In genomic region chr2:137689549-137689948, GRCh38 we compare ENCODE assay signal across 25 cellular contexts.
DNase-seq lines count a peak whose midpoint lies in the region; ATAC-seq lines count a peak whose summit lies in the region.
"Had no signal": no experiment of that assay in that cellular context is flagged by ENCODE, and none has a peak within 500 bp of the region (broad histone marks: within the 10 kb centered on the region; RNA-seq: fewer than 3 reads in every experiment).

No MANE protein-coding gene starts in this region.

- CTCF ChIA-PET in activated naive CD4-positive, alpha-beta T cell treated with anti-CD3 and anti-CD28 coated beads, Interleukin-2, amount 10 ng/mL, durations not matched to agents 7 days and 5 days (lab: Charles Lee) = no interaction called here
- CTCF ChIA-PET in T-cell (lab: Charles Lee) = no interaction called here

- POLR2A ChIA-PET in T-cell (lab: Charles Lee) = no interaction called here

- H3K4me1 Mint-ChIP-seq in activated naive CD4-positive, alpha-beta T cell treated with anti-CD3 and anti-CD28 coated beads, Interleukin-2, amount 10 ng/mL, durations not matched to agents 7 days and 5 days = no peaks in the 10 kb centered on the region
- no peaks in the 10 kb centered on the region for H3K4me1 Mint-ChIP-seq in T-cell
- H3K4me1 Mint-ChIP-seq: activated CD4-positive, alpha-beta T cell treated with anti-CD3 and anti-CD28 coated beads, Interleukin-2, amount 10 ng/mL, durations not matched to agents 24 days and 14 days; central memory CD8-positive, alpha-beta T cell; nephron; stimulated activated naive B cell treated with anti-CD40 and anti-IgM and Interleukin-4, amounts not matched to agents 10 μg/mL and 1 μg/mL and 100 μg/mL, for 72 hours had no signal

- H3K9me3 Mint-ChIP-seq in activated naive CD4-positive, alpha-beta T cell treated with anti-CD3 and anti-CD28 coated beads, Interleukin-2, amount 10 ng/mL, durations not matched to agents 7 days and 5 days = peaks cover 5% of the 10 kb centered on the region
- H3K9me3 Mint-ChIP-seq in T-cell = peaks cover 3 to 16% (median 4%) of the 10 kb centered on the region in 3 donors
- H3K9me3 Mint-ChIP-seq: activated CD4-positive, alpha-beta T cell treated with anti-CD3 and anti-CD28 coated beads, Interleukin-2, amount 10 ng/mL, durations not matched to agents 24 days and 14 days; endodermal cell; nephron had no signal

- DNase-seq in A172 (ENCODE audit: low spot score) (peak; percentile 49), HT1080 (ENCODE audit: low read depth) (peak; percentile 60), astrocyte of the hippocampus (ENCODE audit: low read depth, low spot score) (peak; percentile 50), glomerular visceral epithelial cell (ENCODE audit: extremely low spot score) (peak; percentile 8), hypothalamus (lab: John Stamatoyannopoulos, UW) (no peak), T-cell (no peak)
- no peak for DNase-seq in activated naive CD4-positive, alpha-beta T cell treated with anti-CD3 and anti-CD28 coated beads, Interleukin-2, amount 10 ng/mL, durations not matched to agents 7 days and 5 days
- DNase-seq: activated CD4-positive, alpha-beta T cell treated with anti-CD3 and anti-CD28 coated beads, Interleukin-2, amount 10 ng/mL, durations not matched to agents 24 days and 14 days; anterior cingulate cortex; dermis blood vessel endothelial cell; DMS79 treated with DMSO at 0.1 percent for 48 hours; endodermal cell; KG1; NCI-H1436 treated with DMSO at 0.1 percent for 48 hours; NCI-H2107; NCI-H446; NCI-H748 treated with DMSO at 0.1 percent for 48 hours; stimulated activated naive B cell treated with anti-CD40 and anti-IgM and Interleukin-4, amounts not matched to agents 10 μg/mL and 1 μg/mL and 100 μg/mL, for 72 hours; substantia nigra; upper lobe of left lung had no signal

- no peak overlapping the region for H3K4me3 Mint-ChIP-seq in activated naive CD4-positive, alpha-beta T cell treated with anti-CD3 and anti-CD28 coated beads, Interleukin-2, amount 10 ng/mL, durations not matched to agents 7 days and 5 days
- H3K4me3 Mint-ChIP-seq in T-cell = no peak overlapping the region
- H3K4me3 Mint-ChIP-seq: activated CD4-positive, alpha-beta T cell treated with anti-CD3 and anti-CD28 coated beads, Interleukin-2, amount 10 ng/mL, durations not matched to agents 24 days and 14 days; activated naive CD8-positive, alpha-beta T cell; central memory CD8-positive, alpha-beta T cell; endodermal cell; nephron; stimulated activated naive B cell treated with anti-CD40 and anti-IgM and Interleukin-4, amounts not matched to agents 10 μg/mL and 1 μg/mL and 100 μg/mL, for 72 hours had no signal

- H3K27ac Mint-ChIP-seq in activated naive CD4-positive, alpha-beta T cell treated with anti-CD3 and anti-CD28 coated beads, Interleukin-2, amount 10 ng/mL, durations not matched to agents 7 days and 5 days = no peak overlapping the region
- no peak overlapping the region for H3K27ac Mint-ChIP-seq in T-cell
- H3K27ac Mint-ChIP-seq: activated CD4-positive, alpha-beta T cell treated with anti-CD3 and anti-CD28 coated beads, Interleukin-2, amount 10 ng/mL, durations not matched to agents 24 days and 14 days; activated naive CD8-positive, alpha-beta T cell; endodermal cell; nephron; stimulated activated naive B cell treated with anti-CD40 and anti-IgM and Interleukin-4, amounts not matched to agents 10 μg/mL and 1 μg/mL and 100 μg/mL, for 72 hours had no signal

- no peaks in the 10 kb centered on the region for H3K36me3 Mint-ChIP-seq in activated naive CD4-positive, alpha-beta T cell treated with anti-CD3 and anti-CD28 coated beads, Interleukin-2, amount 10 ng/mL, durations not matched to agents 7 days and 5 days
- H3K36me3 Mint-ChIP-seq in T-cell = no peaks in the 10 kb centered on the region
- H3K36me3 Mint-ChIP-seq: activated naive CD8-positive, alpha-beta T cell; stimulated activated naive B cell treated with anti-CD40 and anti-IgM and Interleukin-4, amounts not matched to agents 10 μg/mL and 1 μg/mL and 100 μg/mL, for 72 hours had no signal

- H3K27me3 Mint-ChIP-seq in activated naive CD4-positive, alpha-beta T cell treated with anti-CD3 and anti-CD28 coated beads, Interleukin-2, amount 10 ng/mL, durations not matched to agents 7 days and 5 days = no peaks in the 10 kb centered on the region
- no peaks in the 10 kb centered on the region for H3K27me3 Mint-ChIP-seq in T-cell
- H3K27me3 Mint-ChIP-seq: activated CD4-positive, alpha-beta T cell treated with anti-CD3 and anti-CD28 coated beads, Interleukin-2, amount 10 ng/mL, durations not matched to agents 24 days and 14 days; activated naive CD8-positive, alpha-beta T cell; central memory CD8-positive, alpha-beta T cell; stimulated activated naive B cell treated with anti-CD40 and anti-IgM and Interleukin-4, amounts not matched to agents 10 μg/mL and 1 μg/mL and 100 μg/mL, for 72 hours had no signal

- ATAC-seq in T-cell (replicated peaks in 1 of 4) = no peak
- no peak for ATAC-seq in HG02610 (IDR thresholded peaks at IDR 0.05; ENCODE audit: unreplicated experiment)
- ATAC-seq: esophagus mucosa; stimulated activated naive B cell treated with anti-CD40 and anti-IgM and Interleukin-4, amounts not matched to agents 10 μg/mL and 1 μg/mL and 100 μg/mL, for 72 hours had no signal

Comparison
In these comparisons a context has a peak if more than half of its experiments do, and no peak if none do; other contexts are left out.
1. DNase-seq: peak in A172 (single experiment), HT1080 (single experiment), astrocyte of the hippocampus (single experiment) and glomerular visceral epithelial cell (single experiment); none in activated naive CD4-positive, alpha-beta T cell treated with anti-CD3 and anti-CD28 coated beads, Interleukin-2, amount 10 ng/mL, durations not matched to agents 7 days and 5 days (single experiment), hypothalamus (0 of 51) and T-cell (0 of 34).